ENCODE assay signal across 7 cellular contexts in genomic region chr15:60423540-60423939, GRCh38. TPM values are rescaled to one million over a fixed set of nuclear protein-coding genes. Genes with fewer than 3 reads are reported as not detected.
DNase-seq lines count a peak whose midpoint lies in the region; ATAC-seq and TF ChIP-seq lines count a peak whose summit lies in the region.

No MANE protein-coding gene starts in this region.

- CTCF ChIA-PET in PC-3 (lab: Charles Lee), result no interaction called here

- H3K27ac ChIP-seq in PC-3 (ENCODE audit: low read length) (peak overlapping the region; percentile 18; the same call in 1 of the 2 replicates), epithelial cell of prostate (peak overlapping the region; percentile 91)

- no peak overlapping the region for H2AFZ ChIP-seq in PC-3 (ENCODE audit: low read length)

- H3K79me2 ChIP-seq in PC-3 (ENCODE audit: low read length), result no peaks in the 10 kb centered on the region

- no peaks in the 10 kb centered on the region for H4K20me1 ChIP-seq in PC-3 (ENCODE audit: low read length)

- POLR2A ChIA-PET in PC-3 (lab: Charles Lee; ENCODE audit: unreplicated experiment), result interaction anchor here (0.5 to 1.2 kb wide), 5 partner anchors 15 to 31 kb away, joined by 3 to 5 read pairs (median 4); partner anchors contain the start of gene ANXA2

- H3K4me2 ChIP-seq in PC-3 (ENCODE audit: low read length), result peak overlapping the region; percentile 58

- peaks cover 4% of the 10 kb centered on the region; the same call in 1 of the 2 replicates for H3K36me3 ChIP-seq in PC-3 (ENCODE audit: low read depth, low read length)

- no peaks in the 10 kb centered on the region for H3K27me3 ChIP-seq in PC-3 (ENCODE audit: low read length)

- H3K4me3 ChIP-seq in PC-3 (ENCODE audit: low read length), result no peak overlapping the region

- ATAC-seq in PC-3 (peak; percentile 60), HG02981 (IDR thresholded peaks at IDR 0.05; ENCODE audit: unreplicated experiment) (no peak)

- H3K9ac ChIP-seq in PC-3 (ENCODE audit: low read length), result no peak overlapping the region

- H3K9me3 ChIP-seq in PC-3 (ENCODE audit: low read length), result no peaks in the 10 kb centered on the region

- H3K4me1 ChIP-seq in PC-3 (ENCODE audit: insufficient read depth, low read length), result peaks cover 57% of the 10 kb centered on the region

- DNase-seq in GM03348 (ENCODE audit: low spot score) (peak; percentile 68), PC-3 (peak; percentile 88), epithelial cell of prostate (ENCODE audit: low read depth, low spot score) (peak; percentile 46), renal cortical epithelial cell (ENCODE audit: low read depth) (peak; percentile 95), SKM-1 treated with dmso at 0.1 percent for 144 hours (lab: John Stamatoyannopoulos, UW; ENCODE audit: unreplicated experiment) (no peak), NCI-H187 (lab: John Stamatoyannopoulos, UW) (no peak)

- no peaks in the 10 kb centered on the region for H3K9me2 ChIP-seq in PC-3 (replicated peaks; ENCODE audit: low read length)

- intact Hi-C loops in PC-3 (cut with micrococcal nuclease), result no loop called here

- BruUV-seq in PC-3 (replicated peaks; lab: Mats Ljungman, UMichigan), result no TSS peak

- no peak for TF ChIP-seq CTCF in PC-3 (conservative IDR thresholded peaks at IDR 0.05; ENCODE audit: low read depth, low read length)

- peaks cover 6% of the 10 kb centered on the region for H3F3A ChIP-seq in PC-3 (ENCODE audit: low read length, unreplicated experiment)

RNA-seq across cellular contexts. Expression of gene ANXA2, which starts 25.8 kb away (rescaled TPM):
- 2,114 and 2,202 TPM in 2 replicates for total RNA-seq in PC-3 (2014; rRNA removed)
- total RNA-seq in renal cortical epithelial cell, result 3,594 and 6,130 TPM in 2 replicates

RNA-seq across cellular contexts. Expression of gene ICE2, which starts 55.4 kb away (rescaled TPM):
- 14.8 and 23.7 TPM in 2 replicates for total RNA-seq in PC-3 (2014; rRNA removed)
- total RNA-seq in renal cortical epithelial cell, result 15.5 and 52.8 TPM in 2 replicates

Comparison
In these comparisons a context has a peak if more than half of its experiments do, and no peak if none do; other contexts are left out.
1. DNase-seq: peak in GM03348 (single experiment), PC-3 (single experiment), epithelial cell of prostate (single experiment) and renal cortical epithelial cell (single experiment); none in SKM-1 treated with dmso at 0.1 percent for 144 hours (single experiment) and NCI-H187 (0 of 2).